1 cellular context compared by ENCODE assay signal in genomic region chr4:6633091-6633906, GRCh38.
TF ChIP-seq lines count a peak whose summit lies in the region.

No MANE protein-coding gene starts in this region.

TF ChIP-seq in GM12878, 131 proteins besides CTCF, POLR2A, EP300 and RAD21 (continued from another document):
- no peak for TF ChIP-seq PBX3 (IDR thresholded peaks at IDR 0.05; ENCODE audit: insufficient replicate concordance, low read depth, low read length)
- TF ChIP-seq SREBF1 (IDR thresholded peaks at IDR 0.05; ENCODE audit: low read length) = no peak
- no peak for TF ChIP-seq PAX5 (IDR thresholded peaks at IDR 0.05; ENCODE audit: borderline replicate concordance, low read depth, low read length)
- TF ChIP-seq NFIC (IDR thresholded peaks at IDR 0.05; ENCODE audit: low read depth, low read length) = no peak
- no peak for TF ChIP-seq SRF (IDR thresholded peaks at IDR 0.05; ENCODE audit: low read depth in 2 of 2, low read length in 2 of 2)
- TF ChIP-seq SUPT20H (IDR thresholded peaks at IDR 0.05; ENCODE audit: borderline replicate concordance, control insufficient read depth, low read depth, low read length) = no peak
- no peak for TF ChIP-seq REST (IDR thresholded peaks at IDR 0.05; ENCODE audit: low read depth, low read length)
- TF ChIP-seq SP1 (IDR thresholded peaks at IDR 0.05; ENCODE audit: low read depth, low read length) = no peak
- TF ChIP-seq, protein P1, sequence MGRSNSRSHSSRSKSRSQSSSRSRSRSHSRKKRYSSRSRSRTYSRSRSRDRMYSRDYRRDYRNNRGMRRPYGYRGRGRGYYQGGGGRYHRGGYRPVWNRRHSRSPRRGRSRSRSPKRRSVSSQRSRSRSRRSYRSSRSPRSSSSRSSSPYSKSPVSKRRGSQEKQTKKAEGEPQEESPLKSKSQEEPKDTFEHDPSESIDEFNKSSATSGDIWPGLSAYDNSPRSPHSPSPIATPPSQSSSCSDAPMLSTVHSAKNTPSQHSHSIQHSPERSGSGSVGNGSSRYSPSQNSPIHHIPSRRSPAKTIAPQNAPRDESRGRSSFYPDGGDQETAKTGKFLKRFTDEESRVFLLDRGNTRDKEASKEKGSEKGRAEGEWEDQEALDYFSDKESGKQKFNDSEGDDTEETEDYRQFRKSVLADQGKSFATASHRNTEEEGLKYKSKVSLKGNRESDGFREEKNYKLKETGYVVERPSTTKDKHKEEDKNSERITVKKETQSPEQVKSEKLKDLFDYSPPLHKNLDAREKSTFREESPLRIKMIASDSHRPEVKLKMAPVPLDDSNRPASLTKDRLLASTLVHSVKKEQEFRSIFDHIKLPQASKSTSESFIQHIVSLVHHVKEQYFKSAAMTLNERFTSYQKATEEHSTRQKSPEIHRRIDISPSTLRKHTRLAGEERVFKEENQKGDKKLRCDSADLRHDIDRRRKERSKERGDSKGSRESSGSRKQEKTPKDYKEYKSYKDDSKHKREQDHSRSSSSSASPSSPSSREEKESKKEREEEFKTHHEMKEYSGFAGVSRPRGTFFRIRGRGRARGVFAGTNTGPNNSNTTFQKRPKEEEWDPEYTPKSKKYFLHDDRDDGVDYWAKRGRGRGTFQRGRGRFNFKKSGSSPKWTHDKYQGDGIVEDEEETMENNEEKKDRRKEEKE (IDR thresholded peaks at IDR 0.05) = no peak
- TF ChIP-seq, protein P2, sequence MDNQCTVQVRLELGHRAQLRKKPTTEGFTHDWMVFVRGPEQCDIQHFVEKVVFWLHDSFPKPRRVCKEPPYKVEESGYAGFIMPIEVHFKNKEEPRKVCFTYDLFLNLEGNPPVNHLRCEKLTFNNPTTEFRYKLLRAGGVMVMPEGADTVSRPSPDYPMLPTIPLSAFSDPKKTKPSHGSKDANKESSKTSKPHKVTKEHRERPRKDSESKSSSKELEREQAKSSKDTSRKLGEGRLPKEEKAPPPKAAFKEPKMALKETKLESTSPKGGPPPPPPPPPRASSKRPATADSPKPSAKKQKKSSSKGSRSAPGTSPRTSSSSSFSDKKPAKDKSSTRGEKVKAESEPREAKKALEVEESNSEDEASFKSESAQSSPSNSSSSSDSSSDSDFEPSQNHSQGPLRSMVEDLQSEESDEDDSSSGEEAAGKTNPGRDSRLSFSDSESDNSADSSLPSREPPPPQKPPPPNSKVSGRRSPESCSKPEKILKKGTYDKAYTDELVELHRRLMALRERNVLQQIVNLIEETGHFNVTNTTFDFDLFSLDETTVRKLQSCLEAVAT (IDR thresholded peaks at IDR 0.05) = no peak
